Comparison of ENCODE assay signal across 8 cellular contexts in genomic region chr11:74749965-74750296, GRCh38. TPM values are rescaled to one million over a fixed set of nuclear protein-coding genes. Genes with fewer than 3 reads are reported as not detected.
DNase-seq lines count a peak whose midpoint lies in the region; ATAC-seq and TF ChIP-seq lines count a peak whose summit lies in the region.

No MANE protein-coding gene starts in this region.

- CTCF ChIA-PET in CD4-positive, alpha-beta T cell (lab: Charles Lee): interaction anchor here (0.7 to 3.2 kb wide), 2 partner anchors 10 to 14 kb away, joined by 3 to 16 read pairs; no protein-coding TSS in a partner anchor

- H3K4me3 Mint-ChIP-seq in CD4-positive, alpha-beta T cell: peak overlapping the region; percentile 90
- H3K4me3 Mint-ChIP-seq in neural crest cell: peak overlapping the region; percentile 91

- H3K9me3 Mint-ChIP-seq in CD4-positive, alpha-beta T cell: no peaks in the 10 kb centered on the region
- no peaks in the 10 kb centered on the region for H3K9me3 Mint-ChIP-seq in neural crest cell

- peaks cover 60% of the 10 kb centered on the region for H3K4me1 Mint-ChIP-seq in CD4-positive, alpha-beta T cell (ENCODE audit: low read depth)
- H3K4me1 Mint-ChIP-seq in neural crest cell: peaks cover 37% of the 10 kb centered on the region

- no peak for ATAC-seq in CD4-positive, alpha-beta T cell (ENCODE audit: poor library complexity)
- no peak for ATAC-seq in GM18511 (IDR thresholded peaks at IDR 0.05; ENCODE audit: unreplicated experiment)

- no peak for TF ChIP-seq CTCF in CD4-positive, alpha-beta T cell (IDR thresholded peaks at IDR 0.05)
- TF ChIP-seq CTCF in neural crest cell (conservative IDR thresholded peaks at IDR 0.05): no peak

- H3K27ac ChIP-seq in CD4-positive, alpha-beta T cell (ENCODE audit: low read depth, low read length): no peak overlapping the region
- no peak overlapping the region for H3K27ac ChIP-seq in ectodermal cell (ENCODE audit: insufficient read depth, low read depth, low read length, poor library complexity, severe bottlenecking)

- POLR2A ChIA-PET in CD4-positive, alpha-beta T cell (lab: Charles Lee): interaction anchor here (0.6 to 1.4 kb wide), 3 partner anchors 33 to 49 kb away, joined by 3 to 5 read pairs (median 4); no protein-coding TSS in a partner anchor

- WGBS in ectodermal cell, 2 experiments: 39 to 54% methylated on average over 2 of the region's 2 CpGs

- H3K36me3 Mint-ChIP-seq in CD4-positive, alpha-beta T cell (ENCODE audit: low read depth): peaks cover 8% of the 10 kb centered on the region
- H3K36me3 Mint-ChIP-seq in neural crest cell (ENCODE audit: low read depth): peaks cover 3% of the 10 kb centered on the region

- DNase-seq in CD4-positive, alpha-beta T cell: no peak
- peak; percentile 41 for DNase-seq in NAMALWA (ENCODE audit: low spot score)
- no peak for DNase-seq in neural crest cell (ENCODE audit: low read depth, low spot score)
- DNase-seq in NCI-H82 (lab: John Stamatoyannopoulos, UW): no peak
- no peak for DNase-seq in islet precursor cell
- no peak for DNase-seq in NCI-H2081 treated with DMSO at 0.1 percent for 48 hours (lab: John Stamatoyannopoulos, UW)

- H3K36me3 ChIP-seq in ectodermal cell (ENCODE audit: control insufficient read depth, insufficient read depth, low read length): no peaks in the 10 kb centered on the region

- intact Hi-C loops in CD4-positive, alpha-beta T cell (cut with DNase I, micrococcal nuclease): loop anchor here in 1 of 2 experiments (1.0 to 10.0 kb wide), 7 partner anchors 158 to 1065 kb away; partner anchors contain the start of genes C2CD3, LIPT2, PGM2L1 and POLD3

- H3K27me3 ChIP-seq in CD4-positive, alpha-beta T cell (ENCODE audit: control insufficient read depth, insufficient read depth, low read length): no peaks in the 10 kb centered on the region
- no peaks in the 10 kb centered on the region for H3K27me3 ChIP-seq in ectodermal cell (ENCODE audit: control insufficient read depth, insufficient read depth, low read length, poor library complexity, severe bottlenecking)

- H3K27me3 Mint-ChIP-seq in CD4-positive, alpha-beta T cell: no peaks in the 10 kb centered on the region
- H3K27me3 Mint-ChIP-seq in neural crest cell (ENCODE audit: low read depth): no peaks in the 10 kb centered on the region

- peak overlapping the region; percentile 78 for H3K27ac Mint-ChIP-seq in CD4-positive, alpha-beta T cell
- H3K27ac Mint-ChIP-seq in neural crest cell (ENCODE audit: unreplicated experiment): no peak overlapping the region

- peak overlapping the region; percentile 72 for H3K4me3 ChIP-seq in ectodermal cell (ENCODE audit: insufficient read depth, low read depth, low read length)

- H3K4me1 ChIP-seq in ectodermal cell (ENCODE audit: control insufficient read depth, insufficient read depth, low read length): peaks cover 14% of the 10 kb centered on the region

- no peaks in the 10 kb centered on the region for H3K9me3 ChIP-seq in CD4-positive, alpha-beta T cell (ENCODE audit: control insufficient read depth, low read length)
- no peaks in the 10 kb centered on the region for H3K9me3 ChIP-seq in ectodermal cell (ENCODE audit: control insufficient read depth, low read length)

RNA-seq across cellular contexts. Expression of gene RNF169, which starts 1.3 kb away (rescaled TPM):
- total RNA-seq in CD4-positive, alpha-beta T cell: 10 to 100 TPM; 15.2 to 15.5 TPM
- 12.4 TPM for polyA plus RNA-seq in ectodermal cell (2013, experiment 1 of 4)
- 10.6 TPM for polyA plus RNA-seq in ectodermal cell (2013, experiment 2 of 4)
- polyA plus RNA-seq in ectodermal cell (2013, experiment 3 of 4): 8.6 TPM
- 9.3 TPM for polyA plus RNA-seq in ectodermal cell (2013, experiment 4 of 4)
- total RNA-seq in neural crest cell: 23.4 and 23.5 TPM in 2 replicates

RNA-seq across cellular contexts. Expression of gene CHRDL2, which starts 18.7 kb away (rescaled TPM):
- not detected for total RNA-seq in CD4-positive, alpha-beta T cell
- polyA plus RNA-seq in ectodermal cell (2013, experiment 1 of 4): not detected
- 0.55 TPM for polyA plus RNA-seq in ectodermal cell (2013, experiment 2 of 4)
- 1.1 TPM for polyA plus RNA-seq in ectodermal cell (2013, experiment 3 of 4)
- 0.36 TPM for polyA plus RNA-seq in ectodermal cell (2013, experiment 4 of 4)
- total RNA-seq in neural crest cell: 0.35 and 0.55 TPM in 2 replicates
